In the genomic region with DNA sequence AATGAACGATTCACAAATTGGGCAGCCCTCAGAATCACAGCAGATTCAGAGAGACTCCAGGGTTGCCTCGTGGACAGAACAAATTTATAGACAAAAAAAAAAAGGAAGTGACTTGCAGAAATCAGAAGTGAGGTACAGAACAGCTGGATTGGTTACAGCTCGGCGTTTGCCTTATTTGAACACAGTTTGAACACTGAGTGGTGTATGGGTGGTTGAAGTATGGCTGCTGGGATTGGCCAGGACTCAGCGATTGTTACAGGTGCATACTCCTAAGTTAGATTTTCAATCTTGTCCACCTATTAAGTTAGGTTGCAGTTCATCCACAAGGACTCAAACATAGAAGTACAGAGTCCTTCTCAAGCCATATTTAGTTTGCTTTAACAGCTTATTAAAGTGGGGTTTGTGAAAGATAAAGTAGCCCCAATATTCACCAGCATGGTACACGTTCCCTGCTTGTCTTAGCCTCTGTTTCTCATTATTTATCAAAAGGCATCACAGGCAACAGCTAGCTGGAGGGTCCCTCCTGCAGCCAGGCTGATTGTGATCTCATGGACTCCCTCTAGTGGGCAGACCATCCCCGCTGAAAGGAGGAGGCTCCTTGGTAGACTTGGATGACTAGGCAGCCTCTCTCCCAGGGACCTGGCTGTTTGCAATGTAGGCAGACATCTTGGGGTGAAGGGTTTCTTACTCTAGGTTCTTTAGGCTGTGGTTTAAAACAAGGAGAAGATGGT, we compare ENCODE assay signal across 8 cellular contexts. TPM values are rescaled to one million over a fixed set of nuclear protein-coding genes. Genes with fewer than 3 reads are reported as not detected.
DNase-seq lines count a peak whose midpoint lies in the region; ATAC-seq and TF ChIP-seq lines count a peak whose summit lies in the region.

No MANE protein-coding gene starts in this region.

- H3K27me3 ChIP-seq in colonic mucosa, result no peaks in the 10 kb centered on the region
- H3K27me3 ChIP-seq in lung (ENCODE audit: control insufficient read depth, insufficient read depth), result no peaks in the 10 kb centered on the region

- TF ChIP-seq CTCF in colonic mucosa (IDR thresholded peaks at IDR 0.05) (peak; percentile 71), lung (IDR thresholded peaks at IDR 0.05; ENCODE audit: control extremely low read depth, extremely low read depth) (no peak)

- H3K4me1 ChIP-seq in colonic mucosa (no peaks in the 10 kb centered on the region), lung (ENCODE audit: control insufficient read depth in 2 of 2, insufficient read depth in 2 of 2, low read length in 2 of 2) (no peaks in the 10 kb centered on the region)

- H3K36me3 ChIP-seq in colonic mucosa (no peaks in the 10 kb centered on the region), lung (ENCODE audit: control insufficient read depth in 2 of 2, insufficient read depth in 2 of 2, low read length in 2 of 2) (no peaks in the 10 kb centered on the region)

- WGBS in lung, 2 donors, result 37 to 39% methylated on average over 7 of the region's 7 CpGs

- H3K27ac ChIP-seq in colonic mucosa, result no peak overlapping the region
- no peak overlapping the region for H3K27ac ChIP-seq in lung (ENCODE audit: low read depth in 1 of 2, low read length in 1 of 2)

- H3K9me3 ChIP-seq in colonic mucosa, result no peaks in the 10 kb centered on the region
- no peaks in the 10 kb centered on the region for H3K9me3 ChIP-seq in lung (ENCODE audit: control insufficient read depth in 2 of 2, insufficient read depth in 1 of 2, low read length in 1 of 2)

- peak; percentile 22 to 60 for DNase-seq in SHP77 (lab: John Stamatoyannopoulos, UW)
- DNase-seq in SHP77 treated with DMSO at 0.1 percent for 48 hours (lab: John Stamatoyannopoulos, UW), result no peak
- peak; percentile 70 for DNase-seq in LoVo (ENCODE audit: low spot score)
- DNase-seq in T1000 (lab: John Stamatoyannopoulos, UW), result peak; percentile 43
- DNase-seq in colonic mucosa, result peak; percentile 70
- peak; percentile 65 for DNase-seq in lung (ENCODE audit: low spot score)
- peak; percentile 15 to 42 for DNase-seq in stimulated activated CD8-positive, alpha-beta memory T cell treated with anti-CD3 and anti-CD28 coated beads, Interleukin-7, amount 100 ng/mL, for 48 hours (ENCODE audit: extremely low read depth in 1 of 2, low read depth in 1 of 2)

- no peak overlapping the region for H3K9ac ChIP-seq in colonic mucosa (ENCODE audit: low read depth in 2 of 2, low read length in 2 of 2)

- peak; percentile 90 for ATAC-seq in lung (ENCODE audit: insufficient read depth, low FRiP score)
- no peak for ATAC-seq in GM18858 (IDR thresholded peaks at IDR 0.05; ENCODE audit: unreplicated experiment)

- H3K4me3 ChIP-seq in colonic mucosa (no peak overlapping the region), lung (no peak overlapping the region)

- intact Hi-C loops in colonic mucosa (cut with DNase I), result loop anchor here (2.0 kb wide), 1 partner anchor 63 kb away; no protein-coding TSS in a partner anchor

RNA-seq across cellular contexts. Expression of a gene that starts 17.6 kb away (rescaled TPM):
- total RNA-seq in colonic mucosa (10 to 100 TPM; 15.3 to 25.6 TPM), lung (1 to 10 TPM in 1 of 2 donors, under 1 TPM in 1; 0.51 to 9.0 TPM)
- 1 to 10 TPM; 2.3 to 3.3 TPM for polyA plus RNA-seq in lung
